9 cellular contexts compared by ENCODE assay signal in the genomic region with DNA sequence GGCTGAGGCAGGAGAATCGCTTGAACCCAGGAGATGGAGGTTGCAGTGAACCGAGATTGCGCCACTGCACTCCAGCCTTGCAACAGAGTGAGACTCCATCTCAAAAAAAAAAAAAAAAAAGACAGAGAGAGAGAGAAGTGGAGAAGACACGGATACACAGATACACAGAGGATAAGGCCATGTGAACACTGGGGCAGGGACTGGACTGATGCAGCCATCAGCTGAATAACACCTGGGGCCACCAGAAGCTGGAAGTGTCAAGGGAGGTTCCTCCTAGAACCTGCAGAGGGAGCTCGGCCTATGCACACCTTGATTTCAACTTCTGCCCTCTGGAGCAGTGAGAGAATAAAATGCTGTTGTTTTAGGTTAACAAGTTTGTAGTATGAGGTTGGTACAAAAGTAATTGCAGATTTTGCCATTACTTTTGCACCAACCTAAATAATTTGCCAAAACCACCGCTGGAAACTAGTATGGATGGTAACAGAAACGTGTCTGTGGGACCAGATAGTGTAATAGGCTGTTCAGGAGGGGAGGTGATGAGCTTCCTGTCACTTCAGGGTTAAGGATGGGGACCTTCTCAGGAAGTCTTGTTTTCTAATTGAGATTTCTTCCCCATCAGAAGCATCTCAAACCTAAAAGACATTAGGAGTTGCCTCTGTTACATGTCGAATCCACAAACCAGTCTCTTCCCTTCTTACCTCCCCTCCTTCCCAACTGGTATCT. TPM values are rescaled to one million over a fixed set of nuclear protein-coding genes. Genes with fewer than 3 reads are reported as not detected.
DNase-seq lines count a peak whose midpoint lies in the region; ATAC-seq, FAIRE-seq and TF ChIP-seq lines count a peak whose summit lies in the region.
"Had no signal": no experiment of that assay in that cellular context is flagged by ENCODE, and none has a peak within 500 bp of the region (broad histone marks: within the 10 kb centered on the region; RNA-seq: fewer than 3 reads in every experiment).

No MANE protein-coding gene starts in this region.

- TF ChIP-seq EP300 in HepG2 (IDR thresholded peaks at IDR 0.05; ENCODE audit: low read depth in 2 of 2, low read length in 2 of 2): no peak
- TF ChIP-seq EP300 in HepG2 (CRISPR knock-in tag; IDR thresholded peaks at IDR 0.05; ENCODE audit: borderline replicate concordance): no peak
- no peak for TF ChIP-seq EP300 in ovary (IDR thresholded peaks at IDR 0.05)

- intact Hi-C loops in HepG2 (cut with micrococcal nuclease; ENCODE audit: unreplicated experiment): loop anchor here (1.0 to 5.0 kb wide), 2 partner anchors 35 to 80 kb away; partner anchors contain the start of gene IGSF23
- intact Hi-C loops in ovary (cut with DNase I): loop anchor here in 1 of 4 donors (5.0 to 10.0 kb wide), 2 partner anchors 78 to 195 kb away; no protein-coding TSS in a partner anchor

- no peak overlapping the region for H2AFZ ChIP-seq in HepG2 (ENCODE audit: low read length)

- no TSS peak for BruUV-seq in HepG2 (replicated peaks; lab: Mats Ljungman, UMichigan)

- CTCF ChIA-PET in HepG2 (lab: Yijun Ruan, JAX; ENCODE audit: low intra/inter-chr PET ratio, low total read pairs): interaction anchor here (1.2 to 2.9 kb wide), 3 partner anchors 33 to 81 kb away, joined by 4 to 27 read pairs (median 5); no protein-coding TSS in a partner anchor

- no peak overlapping the region for H3K9ac ChIP-seq in HepG2 (ENCODE audit: insufficient read depth, low read depth, low read length)

- H4K20me1 ChIP-seq in HepG2 (ENCODE audit: insufficient read depth, low read length): no peaks in the 10 kb centered on the region

- no peak overlapping the region for H3K4me3 ChIP-seq in astrocyte of the spinal cord (ENCODE audit: low read depth, low read length)
- H3K4me3 ChIP-seq in HepG2 (replicated peaks in 1 of 3; ENCODE audit: insufficient read depth in 1 of 3, low read depth in 2 of 3, low read length in 3 of 3): no peak overlapping the region
- H3K4me3 ChIP-seq in ovary: no peak overlapping the region

- 37% methylated on average over 8 of the region's 8 CpGs for WGBS in HepG2 (ENCODE audit: low lambda C conversion rate)
- 81 to 92% (median 90%) methylated on average over 8 of the region's 8 CpGs for WGBS in ovary, 3 donors

- POLR2A ChIA-PET in HepG2 (lab: Yijun Ruan, JAX): interaction anchor here (0.7 to 1.3 kb wide), 7 partner anchors 11 to 86 kb away, joined by 3 to 5 read pairs (median 3); no protein-coding TSS in a partner anchor

- H3K27me3 ChIP-seq in HepG2 (ENCODE audit: control insufficient read depth in 1 of 2, insufficient read depth in 2 of 2, low read length in 2 of 2): no peaks in the 10 kb centered on the region
- H3K27me3 ChIP-seq in ovary: no peaks in the 10 kb centered on the region

- H3K4me1 ChIP-seq in HepG2 (ENCODE audit: insufficient read depth, low read length) (peaks cover 28% of the 10 kb centered on the region), ovary (ENCODE audit: insufficient read depth) (no peaks in the 10 kb centered on the region)

- H3K9me3 ChIP-seq in HepG2 (ENCODE audit: low read length): no peaks in the 10 kb centered on the region
- no peaks in the 10 kb centered on the region for H3K9me3 ChIP-seq in ovary

- TF ChIP-seq CTCF in astrocyte of the spinal cord (IDR thresholded peaks at IDR 0.05; ENCODE audit: low read depth, low read length) (peak; percentile 74), HepG2 (CRISPR knock-in tag; IDR thresholded peaks at IDR 0.05) (peak; percentile 90), ovary (IDR thresholded peaks at IDR 0.05) (no peak)

- TF ChIP-seq POLR2A in HepG2 (IDR thresholded peaks at IDR 0.05; ENCODE audit: insufficient read depth in 1 of 2, low read depth in 2 of 2, low read length in 2 of 2): no peak
- TF ChIP-seq POLR2A in ovary (IDR thresholded peaks at IDR 0.05): no peak

- H3K4me2 ChIP-seq in HepG2 (ENCODE audit: low read depth, low read length): no peak overlapping the region

- peak; percentile 82 for TF ChIP-seq RAD21 in HepG2 (CRISPR knock-in tag; IDR thresholded peaks at IDR 0.05)

- no peaks in the 10 kb centered on the region for H3K79me2 ChIP-seq in HepG2 (ENCODE audit: insufficient read depth, low read length)

- DNase-seq in NCI-H510A treated with DMSO at 0.1 percent for 48 hours (lab: John Stamatoyannopoulos, UW) (peak; percentile 45), NCI-H510A (lab: John Stamatoyannopoulos, UW) (no peak), NCI-H2196 (lab: John Stamatoyannopoulos, UW; ENCODE audit: unreplicated experiment) (peak; percentile 66), astrocyte of the spinal cord (ENCODE audit: low read depth, low spot score) (peak; percentile 32), HepG2 (ENCODE audit: low spot score) (peak; percentile 65), cerebellar nuclear complex (lab: John Stamatoyannopoulos, UW) (no peak), ecto neural progenitor cell (ENCODE audit: low spot score) (no peak), ovary (no peak)

- FAIRE-seq in HepG2 (lab: Jason Lieb, UNC): peak; percentile 89

- in situ Hi-C loops in astrocyte of the spinal cord (cut with HindIII; ENCODE audit: low sequenced_read_pairs) (no loop called here), HepG2 (cut with HindIII; ENCODE audit: extremely low pct_ligation_motif_present, low pct_unique_long_range_greater_than_20kb) (loop anchor here (10.0 kb wide), 1 partner anchor 198 kb away; the partner anchor contains the start of gene CBLC)

- H3K27ac ChIP-seq in HepG2 (ENCODE audit: extremely low read length, insufficient read depth, low read length) (no peak overlapping the region), ovary (no peak overlapping the region)

- no peaks in the 10 kb centered on the region for H3K36me3 ChIP-seq in HepG2 (replicated peaks in 1 of 2; ENCODE audit: control insufficient read depth in 1 of 2, insufficient read depth in 2 of 2, low read length in 2 of 2)
- H3K36me3 ChIP-seq in ovary: no peaks in the 10 kb centered on the region

- peak; percentile 87 for ATAC-seq in HepG2

TF ChIP-seq in HepG2, 621 proteins besides CTCF, POLR2A, EP300 and RAD21 (continues in another document):
- TF ChIP-seq FOXK2 (IDR thresholded peaks at IDR 0.05): no peak
- TF ChIP-seq, protein P1, sequence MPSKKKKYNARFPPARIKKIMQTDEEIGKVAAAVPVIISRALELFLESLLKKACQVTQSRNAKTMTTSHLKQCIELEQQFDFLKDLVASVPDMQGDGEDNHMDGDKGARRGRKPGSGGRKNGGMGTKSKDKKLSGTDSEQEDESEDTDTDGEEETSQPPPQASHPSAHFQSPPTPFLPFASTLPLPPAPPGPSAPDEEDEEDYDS (CRISPR knock-in tag; IDR thresholded peaks at IDR 0.05): no peak
- TF ChIP-seq ZNF33A (CRISPR knock-in tag; IDR thresholded peaks at IDR 0.05; ENCODE audit: borderline replicate concordance): no peak

RNA-seq across cellular contexts. Expression of gene IGSF23, which starts 36.4 kb away (rescaled TPM):
- total RNA-seq in HepG2 (2016; rRNA removed; fragmentation: Illumina TruSeq; extraction: Trizol) (2.3 and 3.4 TPM in 2 replicates), ovary (under 1 TPM in 1 of 7 donors, not detected in 6; 0.57 TPM)
- 2.7 and 3.5 TPM in 2 replicates for total RNA-seq in HepG2 (2016; cell fraction: cytosol; rRNA removed; fragmentation: Illumina TruSeq; extraction: Trizol; ENCODE audit: low read depth)
- 2.3 and 3.6 TPM in 2 replicates for total RNA-seq in HepG2 (2016; cell fraction: insoluble cytoplasmic fraction; rRNA removed; fragmentation: Illumina TruSeq; extraction: Trizol)
- 3.3 and 4.5 TPM in 2 replicates for total RNA-seq in HepG2 (2016; cell fraction: membrane; rRNA removed; fragmentation: Illumina TruSeq; extraction: Trizol)
- total RNA-seq in HepG2 (2016; cell fraction: nucleus; rRNA removed; fragmentation: Illumina TruSeq; extraction: Trizol): 2.9 and 3.3 TPM in 2 replicates
- polyA plus RNA-seq in HepG2 (2011; rRNA removed) (8.8 and 13.2 TPM in 2 replicates), ovary (not detected)
- polyA plus RNA-seq in HepG2 (2011; cell fraction: cytosol; rRNA removed): 4.8 and 4.9 TPM in 2 replicates
- 2.1 and 7.8 TPM in 2 replicates for polyA plus RNA-seq in HepG2 (2011; cell fraction: nucleus; rRNA removed)
- polyA plus RNA-seq in HepG2 (2012): 6.8 and 14.5 TPM in 2 replicates
- 2.5 and 3.3 TPM in 2 replicates for polyA plus RNA-seq in HepG2 (2016; cell fraction: cytosol; fragmentation: Illumina TruSeq; extraction: Trizol; ENCODE audit: low read depth)
- 1.6 and 3.8 TPM in 2 replicates for polyA plus RNA-seq in HepG2 (2016; cell fraction: insoluble cytoplasmic fraction; fragmentation: Illumina TruSeq; extraction: Trizol; ENCODE audit: low read depth)
- 3.3 and 3.9 TPM in 2 replicates for polyA plus RNA-seq in HepG2 (2016; cell fraction: membrane; fragmentation: Illumina TruSeq; extraction: Trizol; ENCODE audit: low read depth)
- polyA plus RNA-seq in HepG2 (2016; cell fraction: nucleus; fragmentation: Illumina TruSeq; extraction: Trizol; ENCODE audit: insufficient read depth, low read depth): 2.7 and 4.2 TPM in 2 replicates
- 23.1 TPM in 1 of 2 replicates, not detected in the other for polyA minus RNA-seq in HepG2 (2011; rRNA and poly(A)+ RNA removed; ENCODE audit: low replicate concordance)
- polyA minus RNA-seq in HepG2 (2011; cell fraction: cytosol; rRNA and poly(A)+ RNA removed): 0.99 and 1.8 TPM in 2 replicates
- 3.9 and 9.3 TPM in 2 replicates for polyA minus RNA-seq in HepG2 (2011; cell fraction: nucleus; rRNA and poly(A)+ RNA removed)
- total RNA-seq: skeletal muscle tissue had no signal

RNA-seq across cellular contexts. Expression of gene CEACAM20, which starts 47.5 kb away (rescaled TPM):
- not detected in 2 replicates for total RNA-seq in HepG2 (2016; rRNA removed; fragmentation: Illumina TruSeq; extraction: Trizol)
- not detected in 2 replicates for total RNA-seq in HepG2 (2016; cell fraction: cytosol; rRNA removed; fragmentation: Illumina TruSeq; extraction: Trizol; ENCODE audit: low read depth)
- not detected in 2 replicates for total RNA-seq in HepG2 (2016; cell fraction: insoluble cytoplasmic fraction; rRNA removed; fragmentation: Illumina TruSeq; extraction: Trizol)
- not detected in 2 replicates for total RNA-seq in HepG2 (2016; cell fraction: membrane; rRNA removed; fragmentation: Illumina TruSeq; extraction: Trizol)
- total RNA-seq in HepG2 (2016; cell fraction: nucleus; rRNA removed; fragmentation: Illumina TruSeq; extraction: Trizol): not detected in 2 replicates
- 0.04 and 0.12 TPM in 2 replicates for polyA plus RNA-seq in HepG2 (2011; rRNA removed)
- polyA plus RNA-seq in HepG2 (2011; cell fraction: cytosol; rRNA removed): not detected in 2 replicates
- polyA plus RNA-seq in HepG2 (2011; cell fraction: nucleus; rRNA removed): 0.19 TPM in 1 of 2 replicates, not detected in the other
- polyA plus RNA-seq in HepG2 (2012): not detected in 2 replicates
- not detected in 2 replicates for polyA plus RNA-seq in HepG2 (2016; cell fraction: cytosol; fragmentation: Illumina TruSeq; extraction: Trizol; ENCODE audit: low read depth)
- not detected in 2 replicates for polyA plus RNA-seq in HepG2 (2016; cell fraction: insoluble cytoplasmic fraction; fragmentation: Illumina TruSeq; extraction: Trizol; ENCODE audit: low read depth)
- not detected in 2 replicates for polyA plus RNA-seq in HepG2 (2016; cell fraction: membrane; fragmentation: Illumina TruSeq; extraction: Trizol; ENCODE audit: low read depth)
- polyA plus RNA-seq in HepG2 (2016; cell fraction: nucleus; fragmentation: Illumina TruSeq; extraction: Trizol; ENCODE audit: insufficient read depth, low read depth): not detected in 2 replicates
- 0.16 TPM in 1 of 2 replicates, not detected in the other for polyA minus RNA-seq in HepG2 (2011; rRNA and poly(A)+ RNA removed; ENCODE audit: low replicate concordance)
- not detected in 2 replicates for polyA minus RNA-seq in HepG2 (2011; cell fraction: cytosol; rRNA and poly(A)+ RNA removed)
- 0.37 TPM in 1 of 2 replicates, not detected in the other for polyA minus RNA-seq in HepG2 (2011; cell fraction: nucleus; rRNA and poly(A)+ RNA removed)
- under 1 TPM in 1 of 7 donors, not detected in 6; 0.60 TPM for total RNA-seq in ovary
- polyA plus RNA-seq in ovary: not detected
- total RNA-seq: skeletal muscle tissue had no signal

Comparison
In these comparisons a context has a peak if more than half of its experiments do, and no peak if none do; other contexts are left out.
1. DNase-seq: peak in NCI-H510A treated with DMSO at 0.1 percent for 48 hours (single experiment), NCI-H2196 (single experiment), astrocyte of the spinal cord (single experiment) and HepG2 (single experiment); none in NCI-H510A (single experiment), cerebellar nuclear complex (0 of 2), ecto neural progenitor cell (single experiment) and ovary (0 of 5).
2. CTCF ChIP-seq: peak in astrocyte of the spinal cord (single experiment) and HepG2 (single experiment); none in ovary (0 of 3).